In the genomic region with DNA sequence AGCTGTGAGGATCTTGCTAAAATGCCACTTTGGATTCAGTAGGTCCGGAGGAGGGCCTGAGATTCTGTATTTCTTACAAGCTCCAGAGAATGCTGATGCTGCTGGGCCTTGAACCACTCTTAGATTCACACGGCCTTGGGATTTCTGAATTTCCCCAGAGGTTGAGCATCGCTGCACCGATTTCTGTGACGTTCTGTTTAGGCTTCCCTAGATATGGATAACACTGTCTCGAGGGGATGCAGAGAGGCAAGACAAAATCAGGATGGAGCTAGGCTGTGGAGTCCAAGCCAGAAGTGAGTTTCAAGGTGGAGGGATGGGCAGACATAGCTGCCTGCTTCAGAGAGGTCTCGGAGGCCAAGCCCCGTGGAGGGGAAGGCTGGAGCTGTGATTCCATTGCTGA, we compare ENCODE assay signal across 8 cellular contexts.
"Had no signal": no experiment of that assay in that cellular context is flagged by ENCODE, and none has a peak within 500 bp of the region (broad histone marks: within the 10 kb centered on the region; RNA-seq: fewer than 3 reads in every experiment).

No MANE protein-coding gene starts in this region.

- DNase-seq: H9, HCEC 1CT, KG1 had no signal

- H3K4me1 Mint-ChIP-seq: GM23338, IgD-negative memory B cell had no signal

- ATAC-seq: GM23338 had no signal

- H3K4me2 ChIP-seq: GM23338 had no signal

- H3K36me3 Mint-ChIP-seq: IgD-negative memory B cell had no signal

- H3K27ac Mint-ChIP-seq: GM23338, IgD-negative memory B cell had no signal

- H3K4me3 Mint-ChIP-seq: GM23338, H9, IgD-negative memory B cell had no signal

- H3K4me3 ChIP-seq: GM23338 had no signal

- H2AFZ ChIP-seq: GM23338 had no signal

- FAIRE-seq: H1, H54, HTR-8/SVneo had no signal
